ENCODE assay signal across 12 cellular contexts in the genomic region with DNA sequence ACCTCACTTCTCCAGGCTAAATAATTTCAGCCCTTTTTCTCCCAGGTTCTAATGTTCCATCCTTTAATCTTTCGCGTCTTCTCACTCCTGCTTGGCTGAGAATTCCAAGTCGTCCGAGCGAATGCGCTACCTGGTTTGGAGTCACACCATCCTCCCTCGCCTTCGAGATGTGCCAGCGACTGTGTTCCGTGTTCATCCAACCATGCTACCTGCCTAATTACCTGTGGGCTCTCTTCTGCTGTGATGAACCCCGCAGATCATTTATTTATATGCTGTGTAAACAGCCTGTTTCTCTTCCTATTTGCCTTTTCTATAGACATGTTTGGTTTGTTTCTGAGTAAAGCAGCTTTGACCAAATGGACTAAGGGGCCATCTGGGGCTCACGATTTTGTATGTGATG.
A peak's percentile ranks its signal among the peaks of the same experiment; 100 is the strongest.
DNase-seq lines count a peak whose midpoint lies in the region; ATAC-seq and TF ChIP-seq lines count a peak whose summit lies in the region.
"Had no signal": no experiment of that assay in that cellular context is flagged by ENCODE, and none has a peak within 500 bp of the region (broad histone marks: within the 10 kb centered on the region; RNA-seq: fewer than 3 reads in every experiment).

No MANE protein-coding gene starts in this region.

- 95 to 99% methylated on average over 12 of the region's 12 CpGs for WGBS in endodermal cell (ENCODE audit: insufficient coverage in 1 of 2, insufficient read length in 1 of 2), 2 experiments

- H3K36me3 Mint-ChIP-seq in nephron (ENCODE audit: low read depth) (peaks cover 49% of the 10 kb centered on the region), endodermal cell (ENCODE audit: low read depth) (peaks cover 55% of the 10 kb centered on the region)

- ATAC-seq in HG03196 (IDR thresholded peaks at IDR 0.05; ENCODE audit: unreplicated experiment) = peak; percentile 25
- no peak for ATAC-seq in HG03378 (IDR thresholded peaks at IDR 0.05; ENCODE audit: unreplicated experiment)
- ATAC-seq: activated CD4-positive, alpha-beta T cell treated with anti-CD3 and anti-CD28 coated beads for 36 hours had no signal

- H3K9me3 Mint-ChIP-seq in nephron (no peaks in the 10 kb centered on the region), endodermal cell (no peaks in the 10 kb centered on the region)

- no peak overlapping the region for H3K9ac ChIP-seq in endodermal cell (ENCODE audit: extremely low read depth, low read length, poor library complexity, severe bottlenecking)

- no peaks in the 10 kb centered on the region for H3K27me3 ChIP-seq in endodermal cell (ENCODE audit: control insufficient read depth, insufficient read depth, low read length, poor library complexity, severe bottlenecking)
- H3K27me3 ChIP-seq: colonic mucosa, sigmoid colon had no signal

- H3K27ac Mint-ChIP-seq in nephron (peak overlapping the region; percentile 58 to 93 (median 88)), endodermal cell (no peak overlapping the region)
- H3K27ac Mint-ChIP-seq: activated CD4-positive, alpha-beta T cell treated with anti-CD3 and anti-CD28 coated beads for 36 hours had no signal

- H3K4me3 Mint-ChIP-seq in nephron (no peak overlapping the region), endodermal cell (no peak overlapping the region)
- H3K4me3 Mint-ChIP-seq: activated CD4-positive, alpha-beta T cell treated with anti-CD3 and anti-CD28 coated beads for 36 hours had no signal

- peak; percentile 50 for DNase-seq in GM12865 (ENCODE audit: low read depth)
- peak; percentile 34 for DNase-seq in NCI-H774 (lab: John Stamatoyannopoulos, UW)
- DNase-seq in Ammon's horn (ENCODE audit: low spot score) = no peak
- no peak for DNase-seq in endodermal cell
- DNase-seq: activated CD4-positive, alpha-beta T cell treated with anti-CD3 and anti-CD28 coated beads for 36 hours; colonic mucosa; sigmoid colon; T-helper 1 cell had no signal

- H3K27me3 Mint-ChIP-seq in nephron (ENCODE audit: low read depth) (no peaks in the 10 kb centered on the region), endodermal cell (ENCODE audit: insufficient read depth) (peaks cover 32% of the 10 kb centered on the region)
- H3K27me3 Mint-ChIP-seq: activated CD4-positive, alpha-beta T cell treated with anti-CD3 and anti-CD28 coated beads for 36 hours had no signal

- H3K4me1 ChIP-seq in endodermal cell (ENCODE audit: control insufficient read depth, insufficient read depth, low read length) = peaks cover 16% of the 10 kb centered on the region
- H3K4me1 ChIP-seq: colonic mucosa had no signal

- H3K4me1 Mint-ChIP-seq in nephron (peaks cover 40% of the 10 kb centered on the region), endodermal cell (peaks cover 17% of the 10 kb centered on the region)
- H3K4me1 Mint-ChIP-seq: activated CD4-positive, alpha-beta T cell treated with anti-CD3 and anti-CD28 coated beads for 36 hours had no signal

- peaks cover 64% of the 10 kb centered on the region for H3K36me3 ChIP-seq in endodermal cell (ENCODE audit: control insufficient read depth, insufficient read depth, low read length)
- H3K36me3 ChIP-seq: colonic mucosa had no signal

- TF ChIP-seq CTCF in GM12865 (IDR thresholded peaks at IDR 0.05; ENCODE audit: insufficient read depth, low read depth, low read length, missing control alignments) (no peak), nephron (IDR thresholded peaks at IDR 0.05; ENCODE audit: unreplicated experiment in 3 of 3) (no peak), endodermal cell (conservative IDR thresholded peaks at IDR 0.05) (no peak)

- H3K9me3 ChIP-seq in endodermal cell (ENCODE audit: control insufficient read depth, low read length) = peaks cover 6% of the 10 kb centered on the region
- H3K9me3 ChIP-seq: colonic mucosa, sigmoid colon had no signal

- no peak overlapping the region for H3K27ac ChIP-seq in endodermal cell (ENCODE audit: low read depth, low read length)
- H3K27ac ChIP-seq: colonic mucosa, sigmoid colon had no signal

- H3K4me3 ChIP-seq in GM12865 (ENCODE audit: low read depth, low read length) (peak overlapping the region; percentile 29; the same call in 1 of the 2 replicates), endodermal cell (ENCODE audit: low read length) (no peak overlapping the region)
- H3K4me3 ChIP-seq: colonic mucosa, K562, sigmoid colon had no signal

Comparison
In these comparisons a context has a peak if more than half of its experiments do, and no peak if none do; other contexts are left out.
1. DNase-seq: peak in GM12865 (single experiment) and NCI-H774 (single experiment); none in Ammon's horn (single experiment) and endodermal cell (single experiment).